ENCODE assay signal across 8 cellular contexts in genomic region chr17:45394913-45395568, GRCh38. TPM values are rescaled to one million over a fixed set of nuclear protein-coding genes. Genes with fewer than 3 reads are reported as not detected.
DNase-seq lines count a peak whose midpoint lies in the region; ATAC-seq and TF ChIP-seq lines count a peak whose summit lies in the region.

No MANE protein-coding gene starts in this region.

- peaks cover 7% of the 10 kb centered on the region; the same call in 1 of the 2 replicates for H3K4me1 ChIP-seq in Karpas-422 (ENCODE audit: low read length)
- peaks cover 4% of the 10 kb centered on the region; the same call in 1 of the 2 replicates for H3K4me1 ChIP-seq in iPS-20b (ENCODE audit: insufficient read depth, low read length)
- H3K4me1 ChIP-seq in skeletal muscle satellite cell (ENCODE audit: control insufficient read depth, insufficient read depth, low read length), result peaks cover 10% of the 10 kb centered on the region

- no peak overlapping the region for H3K4me3 Mint-ChIP-seq in MCF 10A (ENCODE audit: unreplicated experiment)

- DNase-seq in DMS79 treated with DMSO at 0.1 percent for 48 hours (lab: John Stamatoyannopoulos, UW) (peak; percentile 16), Karpas-422 (peak; percentile 72), SK-MEL-5 (ENCODE audit: low read depth, low spot score) (peak; percentile 83), MCF 10A (ENCODE audit: unreplicated experiment) (peak; percentile 68)

- no peak overlapping the region for H3K9ac ChIP-seq in Karpas-422 (ENCODE audit: low read length)
- H3K9ac ChIP-seq in iPS-20b (ENCODE audit: low read depth, low read length), result peak overlapping the region; percentile 56; the same call in 1 of the 2 replicates
- peak overlapping the region; percentile 29 for H3K9ac ChIP-seq in skeletal muscle satellite cell (ENCODE audit: low read depth, low read length)

- BruUV-seq in MCF 10A (replicated peaks; lab: Mats Ljungman, UMichigan), result no TSS peak

- in situ Hi-C loops in SK-MEL-5 (cut with HindIII; ENCODE audit: low pct_unique_long_range_greater_than_20kb, low sequenced_read_pairs), result no loop called here

- no peaks in the 10 kb centered on the region for H3K79me2 ChIP-seq in Karpas-422 (ENCODE audit: low read length)

- H3K9me2 ChIP-seq in Karpas-422 (replicated peaks; ENCODE audit: insufficient read depth, low read length), result no peaks in the 10 kb centered on the region

- no peak overlapping the region for H3K4me2 ChIP-seq in Karpas-422 (ENCODE audit: low read depth, low read length, poor library complexity, severe bottlenecking)
- H3K4me2 ChIP-seq in skeletal muscle satellite cell (ENCODE audit: low read length), result peak overlapping the region; percentile 77

- no peak overlapping the region for H2AFZ ChIP-seq in Karpas-422 (ENCODE audit: low read length)

- ATAC-seq in HG03469 (IDR thresholded peaks at IDR 0.05; ENCODE audit: unreplicated experiment), result no peak
- ATAC-seq in HG03025 (IDR thresholded peaks at IDR 0.05; ENCODE audit: low FRiP score, unreplicated experiment), result no peak

- H3K36me3 Mint-ChIP-seq in MCF 10A (ENCODE audit: insufficient read depth, unreplicated experiment), result peaks cover 29% of the 10 kb centered on the region

- TF ChIP-seq CTCF in MCF 10A (IDR thresholded peaks at IDR 0.05; ENCODE audit: unreplicated experiment), result peak; percentile 56

- peaks cover 3% of the 10 kb centered on the region; the same call in 1 of the 2 replicates for H4K20me1 ChIP-seq in Karpas-422 (ENCODE audit: insufficient read depth, low read depth, low read length)

- no peak overlapping the region for H3K27ac Mint-ChIP-seq in MCF 10A (ENCODE audit: low read depth, unreplicated experiment)

- H3K9me3 ChIP-seq in Karpas-422 (ENCODE audit: low read length), result no peaks in the 10 kb centered on the region
- H3K9me3 ChIP-seq in iPS-20b (ENCODE audit: insufficient read depth, low read depth, low read length), result no peaks in the 10 kb centered on the region
- H3K9me3 ChIP-seq in skeletal muscle satellite cell (replicated peaks; ENCODE audit: low read length), result no peaks in the 10 kb centered on the region

- H3K27ac ChIP-seq in Karpas-422 (ENCODE audit: low read length) (no peak overlapping the region), iPS-20b (ENCODE audit: low read length) (no peak overlapping the region)

- no peak overlapping the region for H3K4me3 ChIP-seq in Karpas-422 (ENCODE audit: low read length)
- peak overlapping the region; percentile 32; the same call in 1 of the 2 replicates for H3K4me3 ChIP-seq in iPS-20b (ENCODE audit: low read length)
- H3K4me3 ChIP-seq in skeletal muscle satellite cell (ENCODE audit: low read length), result peak overlapping the region; percentile 36

- H3K27me3 ChIP-seq in Karpas-422 (ENCODE audit: low read length) (no peaks in the 10 kb centered on the region), iPS-20b (ENCODE audit: insufficient read depth, low read length) (no peaks in the 10 kb centered on the region), skeletal muscle satellite cell (ENCODE audit: control insufficient read depth, insufficient read depth, low read length) (no peaks in the 10 kb centered on the region)

- CTCF ChIA-PET in MCF 10A (lab: Yijun Ruan, JAX), result interaction anchor here (0.6 to 15.7 kb wide), 12 partner anchors 10 to 736 kb away, joined by 3 to 229 read pairs (median 4); no protein-coding TSS in a partner anchor

- no peaks in the 10 kb centered on the region for H3K9me3 Mint-ChIP-seq in MCF 10A (ENCODE audit: unreplicated experiment)

- H3K4me1 Mint-ChIP-seq in MCF 10A (ENCODE audit: insufficient read depth, unreplicated experiment), result no peaks in the 10 kb centered on the region

- POLR2A ChIA-PET in MCF 10A (lab: Yijun Ruan, JAX), result interaction anchor here (0.6 to 0.9 kb wide), 2 partner anchors 31 to 448 kb away, joined by 3 read pairs; no protein-coding TSS in a partner anchor

- H3K27me3 Mint-ChIP-seq in MCF 10A (ENCODE audit: insufficient read depth, unreplicated experiment), result no peaks in the 10 kb centered on the region

- intact Hi-C loops in MCF 10A (cut with micrococcal nuclease), result no loop called here

- H3K36me3 ChIP-seq in Karpas-422 (ENCODE audit: insufficient read depth, low read length) (0 out of 2 replicates have a peak, but pooled peaks cover 5% of the 10 kb centered on the region), iPS-20b (ENCODE audit: insufficient read depth, low read depth, low read length) (no peaks in the 10 kb centered on the region), skeletal muscle satellite cell (ENCODE audit: insufficient read depth, low read length) (no peaks in the 10 kb centered on the region)

RNA-seq across cellular contexts. Expression of gene ARHGAP27, which starts 37.6 kb away (rescaled TPM):
- 24.9 and 42.7 TPM in 2 replicates for total RNA-seq in Karpas-422 (2014; rRNA removed; shearing (Covaris generic); ENCODE audit: low replicate concordance)
- 2.2 and 4.7 TPM in 2 replicates for total RNA-seq in SK-MEL-5 (2014; rRNA removed; shearing (Covaris generic))
- polyA plus RNA-seq in SK-MEL-5 (2015; cell fraction: cytosol; rRNA removed), result 5.4 and 11.3 TPM in 2 replicates
- polyA plus RNA-seq in SK-MEL-5 (2015; cell fraction: nucleus; rRNA removed), result 57.0 and 73.4 TPM in 2 replicates
- 30.5 and 47.6 TPM in 2 replicates for total RNA-seq in MCF 10A (2022)
- 1.7 and 6.1 TPM in 2 replicates for total RNA-seq in skeletal muscle satellite cell (2012; rRNA removed)

Comparison
In these comparisons a context has a peak if more than half of its experiments do, and no peak if none do; other contexts are left out.
1. DNase-seq: peak in every context shown above with its lines; median percentile 83 in SK-MEL-5; 72 in Karpas-422; 68 in MCF 10A; 16 in DMS79 treated with DMSO at 0.1 percent for 48 hours.